8 cellular contexts compared by ENCODE assay signal in genomic region chr7:30159698-30160143, GRCh38. TPM values are rescaled to one million over a fixed set of nuclear protein-coding genes. Genes with fewer than 3 reads are reported as not detected.
DNase-seq lines count a peak whose midpoint lies in the region; ATAC-seq, FAIRE-seq and TF ChIP-seq lines count a peak whose summit lies in the region.

No MANE protein-coding gene starts in this region.

- H3K27ac ChIP-seq in keratinocyte (ENCODE audit: control insufficient read depth, insufficient read depth, low read length): no peak overlapping the region
- H3K27ac ChIP-seq in gastrocnemius medialis: no peak overlapping the region
- no peak overlapping the region for H3K27ac ChIP-seq in smooth muscle cell (ENCODE audit: low read depth)

- H3K9me3 ChIP-seq in keratinocyte (ENCODE audit: control insufficient read depth, low read depth, low read length) (no peaks in the 10 kb centered on the region), gastrocnemius medialis (no peaks in the 10 kb centered on the region), smooth muscle cell (replicated peaks; ENCODE audit: low read depth) (no peaks in the 10 kb centered on the region)

- peak; percentile 32 for ATAC-seq in activated CD8-positive, alpha-beta memory T cell treated with anti-CD3 and anti-CD28 coated beads, Interleukin-2, amount 10 ng/mL, durations not matched to agents 7 days and 5 days
- ATAC-seq in gastrocnemius medialis: no peak
- no peak for ATAC-seq in HG03139 (IDR thresholded peaks at IDR 0.05; ENCODE audit: unreplicated experiment)

- no peaks in the 10 kb centered on the region for H3K27me3 Mint-ChIP-seq in activated CD8-positive, alpha-beta memory T cell treated with anti-CD3 and anti-CD28 coated beads, Interleukin-2, amount 10 ng/mL, durations not matched to agents 7 days and 5 days
- H3K27me3 Mint-ChIP-seq in activated CD4-positive, alpha-beta memory T cell treated with anti-CD3 and anti-CD28 coated beads for 36 hours: no peaks in the 10 kb centered on the region

- no peaks in the 10 kb centered on the region for H3K9me3 Mint-ChIP-seq in activated CD8-positive, alpha-beta memory T cell treated with anti-CD3 and anti-CD28 coated beads, Interleukin-2, amount 10 ng/mL, durations not matched to agents 7 days and 5 days (ENCODE audit: low read depth)
- no peaks in the 10 kb centered on the region for H3K9me3 Mint-ChIP-seq in activated CD4-positive, alpha-beta memory T cell treated with anti-CD3 and anti-CD28 coated beads for 36 hours

- no peaks in the 10 kb centered on the region for H3K27me3 ChIP-seq in keratinocyte (ENCODE audit: control insufficient read depth, extremely low read depth, insufficient read depth, low read length)
- H3K27me3 ChIP-seq in gastrocnemius medialis: no peaks in the 10 kb centered on the region
- H3K27me3 ChIP-seq in smooth muscle cell (ENCODE audit: low read depth): peaks cover 5% of the 10 kb centered on the region

- no peaks in the 10 kb centered on the region for H3K36me3 Mint-ChIP-seq in activated CD8-positive, alpha-beta memory T cell treated with anti-CD3 and anti-CD28 coated beads, Interleukin-2, amount 10 ng/mL, durations not matched to agents 7 days and 5 days
- no peaks in the 10 kb centered on the region for H3K36me3 Mint-ChIP-seq in activated CD4-positive, alpha-beta memory T cell treated with anti-CD3 and anti-CD28 coated beads for 36 hours

- peak; percentile 62 for DNase-seq in activated CD8-positive, alpha-beta memory T cell treated with anti-CD3 and anti-CD28 coated beads, Interleukin-2, amount 10 ng/mL, durations not matched to agents 7 days and 5 days
- DNase-seq in activated CD8-positive, alpha-beta memory T cell treated with anti-CD3 and anti-CD28 coated beads, Interleukin-2, amount 50 U/mL, for 4 hours: no peak
- DNase-seq in activated CD4-positive, alpha-beta memory T cell treated with anti-CD3 and anti-CD28 coated beads for 36 hours: peak; percentile 49
- DNase-seq in keratinocyte (ENCODE audit: low read depth, low spot score) (no peak), gastrocnemius medialis (no peak), smooth muscle cell (lab: John Stamatoyannopoulos, UW; ENCODE audit: unreplicated experiment) (no peak)

- TF ChIP-seq CTCF in LNCAP (IDR thresholded peaks at IDR 0.05) (peak; percentile 26; the same call in 1 of the 2 replicates), keratinocyte (optimal IDR thresholded peaks at IDR 0.05 in 1 of 3, IDR thresholded peaks at IDR 0.05 in 1 of 3, conservative IDR thresholded peaks at IDR 0.05 in 1 of 3; ENCODE audit: extremely low read depth in 1 of 3, insufficient read depth in 2 of 3, low read length in 3 of 3) (peak; percentile 28 to 70 (median 42)), gastrocnemius medialis (IDR thresholded peaks at IDR 0.05 in 4 of 5, conservative IDR thresholded peaks at IDR 0.05 in 1 of 5) (no peak), smooth muscle cell (IDR thresholded peaks at IDR 0.05; ENCODE audit: borderline replicate concordance, insufficient read depth, poor library complexity, severe bottlenecking) (no peak)

- in situ Hi-C loops in gastrocnemius medialis (cut with MboI; ENCODE audit: low sequenced_read_pairs in 4 of 4): loop anchor here (5.0 to 25.0 kb wide), 5 partner anchors 115 to 403 kb away; partner anchors contain the start of gene ZNRF2 (in 2 of the 4)

- dilution Hi-C loops in keratinocyte (cut with MboI; ENCODE audit: extremely low pct_ligation_motif_present, low sequenced_read_pairs): no loop called here

- H4K20me1 ChIP-seq in keratinocyte (ENCODE audit: control insufficient read depth, extremely low read depth, insufficient read depth, low read length) (no peaks in the 10 kb centered on the region), smooth muscle cell (ENCODE audit: low read depth) (no peaks in the 10 kb centered on the region)

- H2AFZ ChIP-seq in keratinocyte (ENCODE audit: control insufficient read depth, low read length) (no peak overlapping the region), smooth muscle cell (ENCODE audit: low read depth) (no peak overlapping the region)

- H3K9me1 ChIP-seq in keratinocyte (ENCODE audit: control insufficient read depth, extremely low read depth, insufficient read depth, low read length): no peaks in the 10 kb centered on the region

- TF ChIP-seq POLR2A in gastrocnemius medialis (IDR thresholded peaks at IDR 0.05): no peak

- H3K4me1 ChIP-seq in keratinocyte (ENCODE audit: control insufficient read depth, extremely low read depth, insufficient read depth, low read length): peaks cover 31% of the 10 kb centered on the region
- H3K4me1 ChIP-seq in gastrocnemius medialis: peaks cover 11 to 13% of the 10 kb centered on the region in 2 donors
- peaks cover 28% of the 10 kb centered on the region for H3K4me1 ChIP-seq in smooth muscle cell (ENCODE audit: low read depth)

- POLR2A ChIA-PET in activated CD4-positive, alpha-beta memory T cell treated with anti-CD3 and anti-CD28 coated beads for 36 hours (lab: Charles Lee): no interaction called here

- WGBS in smooth muscle cell (ENCODE audit: low lambda C conversion rate): 59% methylated on average over 6 of the region's 6 CpGs

- no peak overlapping the region for H3K4me3 Mint-ChIP-seq in activated CD8-positive, alpha-beta memory T cell treated with anti-CD3 and anti-CD28 coated beads, Interleukin-2, amount 10 ng/mL, durations not matched to agents 7 days and 5 days
- H3K4me3 Mint-ChIP-seq in activated CD4-positive, alpha-beta memory T cell treated with anti-CD3 and anti-CD28 coated beads for 36 hours: no peak overlapping the region

- H3K4me1 Mint-ChIP-seq in activated CD8-positive, alpha-beta memory T cell treated with anti-CD3 and anti-CD28 coated beads, Interleukin-2, amount 10 ng/mL, durations not matched to agents 7 days and 5 days: peaks cover 66% of the 10 kb centered on the region
- peaks cover 39% of the 10 kb centered on the region for H3K4me1 Mint-ChIP-seq in activated CD4-positive, alpha-beta memory T cell treated with anti-CD3 and anti-CD28 coated beads for 36 hours (ENCODE audit: low read depth)

- FAIRE-seq in keratinocyte (lab: Jason Lieb, UNC): no peak

- intact Hi-C loops in activated CD4-positive, alpha-beta memory T cell treated with anti-CD3 and anti-CD28 coated beads for 36 hours (cut with micrococcal nuclease): loop anchor here (5.0 kb wide), 3 partner anchors 78 to 578 kb away; no protein-coding TSS in a partner anchor
- intact Hi-C loops in gastrocnemius medialis (cut with DNase I; ENCODE audit: low total_unique reads): no loop called here

- no peak overlapping the region for H3K4me2 ChIP-seq in keratinocyte (ENCODE audit: control insufficient read depth, extremely low read depth, insufficient read depth, low read depth, low read length)
- H3K4me2 ChIP-seq in smooth muscle cell: no peak overlapping the region

- H3K9ac ChIP-seq in keratinocyte (ENCODE audit: control insufficient read depth, extremely low read depth, insufficient read depth, low read length) (no peak overlapping the region), smooth muscle cell (ENCODE audit: low read depth) (no peak overlapping the region)

- H3K79me2 ChIP-seq in keratinocyte (ENCODE audit: control insufficient read depth, insufficient read depth, low read length): no peaks in the 10 kb centered on the region
- no peaks in the 10 kb centered on the region for H3K79me2 ChIP-seq in smooth muscle cell (ENCODE audit: low read depth)

- H3K36me3 ChIP-seq in keratinocyte (ENCODE audit: control insufficient read depth in 2 of 2, extremely low read depth in 1 of 2, insufficient read depth in 2 of 2, low read length in 2 of 2): no peaks in the 10 kb centered on the region
- H3K36me3 ChIP-seq in gastrocnemius medialis: peaks cover 0 to 6% of the 10 kb centered on the region in 2 donors
- H3K36me3 ChIP-seq in smooth muscle cell (ENCODE audit: low read depth): no peaks in the 10 kb centered on the region

- H3K4me3 ChIP-seq in keratinocyte (ENCODE audit: control insufficient read depth in 2 of 3, extremely low read depth in 1 of 3, insufficient read depth in 2 of 3, low read depth in 1 of 3, low read length in 3 of 3) (no peak overlapping the region), gastrocnemius medialis (no peak overlapping the region), smooth muscle cell (no peak overlapping the region)

- H3K27ac Mint-ChIP-seq in activated CD8-positive, alpha-beta memory T cell treated with anti-CD3 and anti-CD28 coated beads, Interleukin-2, amount 10 ng/mL, durations not matched to agents 7 days and 5 days: peak overlapping the region; percentile 5
- H3K27ac Mint-ChIP-seq in activated CD4-positive, alpha-beta memory T cell treated with anti-CD3 and anti-CD28 coated beads for 36 hours: no peak overlapping the region

- no peaks in the 10 kb centered on the region for H3F3A ChIP-seq in smooth muscle cell (ENCODE audit: low read depth)

- CTCF ChIA-PET in activated CD8-positive, alpha-beta memory T cell treated with anti-CD3 and anti-CD28 coated beads, Interleukin-2, amount 10 ng/mL, durations not matched to agents 7 days and 5 days (lab: Charles Lee): interaction anchor here (1.0 kb wide), 1 partner anchor 118 kb away, joined by 3 read pairs; no protein-coding TSS in a partner anchor
- CTCF ChIA-PET in activated CD4-positive, alpha-beta memory T cell treated with anti-CD3 and anti-CD28 coated beads for 36 hours (lab: Charles Lee): interaction anchor here (1.8 kb wide), 1 partner anchor 253 kb away, joined by 7 read pairs; no protein-coding TSS in a partner anchor

RNA-seq across cellular contexts. Expression of gene MTURN, which starts 24.9 kb away (rescaled TPM):
- 1 to 10 TPM; 2.5 to 4.4 TPM for total RNA-seq in activated CD8-positive, alpha-beta memory T cell treated with anti-CD3 and anti-CD28 coated beads, Interleukin-2, amount 10 ng/mL, durations not matched to agents 7 days and 5 days
- total RNA-seq in activated CD4-positive, alpha-beta memory T cell treated with anti-CD3 and anti-CD28 coated beads for 36 hours: 1 to 10 TPM; 3.1 to 3.7 TPM
- 5.9 to 10.9 TPM (median 10.8 TPM) in 3 replicates for polyA plus RNA-seq in keratinocyte
- polyA plus RNA-seq in keratinocyte (2011; ENCODE audit: low read depth): 5.5 TPM
- polyA plus RNA-seq in keratinocyte (2011; cell fraction: cytosol; rRNA removed): 6.6 and 8.5 TPM in 2 replicates
- polyA plus RNA-seq in keratinocyte (2011; cell fraction: nucleus; rRNA removed): 11.0 and 12.6 TPM in 2 replicates
- polyA plus RNA-seq in keratinocyte (2012; ENCODE audit: low replicate concordance): 7.7 and 9.7 TPM in 2 replicates
- 4.3 to 10.3 TPM (median 9.9 TPM) in 3 replicates for polyA minus RNA-seq in keratinocyte
- polyA minus RNA-seq in keratinocyte (2011; cell fraction: cytosol; rRNA and poly(A)+ RNA removed): 6.1 TPM
- 5.0 and 10.3 TPM in 2 replicates for polyA minus RNA-seq in keratinocyte (2011; cell fraction: nucleus; rRNA and poly(A)+ RNA removed)
- total RNA-seq in gastrocnemius medialis: 10 to 100 TPM; 32.9 to 81.9 (median 44.7) TPM
- total RNA-seq in smooth muscle cell: 3.9 and 13.1 TPM in 2 replicates
- 3.1 and 5.9 TPM in 2 replicates for polyA plus RNA-seq in smooth muscle cell

Comparison
In these comparisons a context has a peak if more than half of its experiments do, and no peak if none do; other contexts are left out.
1. DNase-seq: peak in activated CD8-positive, alpha-beta memory T cell treated with anti-CD3 and anti-CD28 coated beads, Interleukin-2, amount 10 ng/mL, durations not matched to agents 7 days and 5 days (single experiment) and activated CD4-positive, alpha-beta memory T cell treated with anti-CD3 and anti-CD28 coated beads for 36 hours (single experiment); none in activated CD8-positive, alpha-beta memory T cell treated with anti-CD3 and anti-CD28 coated beads, Interleukin-2, amount 50 U/mL, for 4 hours (single experiment), keratinocyte (single experiment), gastrocnemius medialis (0 of 2) and smooth muscle cell (single experiment).
2. CTCF ChIP-seq: peak in LNCAP (single experiment) and keratinocyte (3 of 3); none in gastrocnemius medialis (0 of 5) and smooth muscle cell (single experiment).